Comparison of ENCODE assay signal across 8 cellular contexts in the genomic region with DNA sequence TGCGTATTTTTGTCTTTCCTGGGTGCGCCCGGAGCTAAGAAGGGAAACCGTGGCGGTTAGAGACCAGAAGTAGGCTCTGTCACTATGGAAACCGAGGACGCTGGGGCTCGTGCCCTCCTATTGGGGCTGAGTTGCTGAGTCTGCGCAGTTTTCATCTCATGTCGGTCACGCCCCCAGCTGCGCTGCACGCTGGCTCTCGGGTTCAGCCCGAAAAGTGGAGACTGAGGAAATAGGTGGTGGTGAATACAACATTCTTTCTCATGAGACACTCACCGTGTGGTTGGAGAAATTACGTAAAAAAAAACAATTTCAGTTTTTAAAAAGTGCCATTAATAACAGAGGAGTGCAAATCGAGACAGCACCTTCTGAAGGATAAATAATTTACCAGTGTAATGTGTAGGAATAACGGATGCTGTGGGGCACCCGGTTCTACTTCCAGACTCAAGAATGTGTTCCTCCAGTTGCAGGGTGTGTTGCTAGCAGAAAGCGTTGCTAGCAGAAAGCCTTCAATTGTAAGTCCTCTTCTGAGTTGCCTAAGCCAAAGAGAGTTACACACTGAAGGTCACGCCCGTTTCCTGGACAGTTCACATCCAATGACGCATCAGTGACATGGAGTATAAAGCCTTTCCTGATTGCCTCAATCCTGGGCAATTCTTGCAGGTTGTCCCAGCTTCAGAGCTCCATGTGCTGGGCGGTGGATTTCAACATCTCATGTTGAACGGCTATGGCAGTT. TPM values are rescaled to one million over a fixed set of nuclear protein-coding genes. Genes with fewer than 3 reads are reported as not detected.
DNase-seq lines count a peak whose midpoint lies in the region; ATAC-seq lines count a peak whose summit lies in the region.

No MANE protein-coding gene starts in this region.

- H3K27ac ChIP-seq in HUES48 (ENCODE audit: low read depth, low read length), result no peak overlapping the region

- no peak overlapping the region for H3K9ac ChIP-seq in HUES48 (ENCODE audit: low read depth, low read length)

- H3K4me1 ChIP-seq in HUES48 (ENCODE audit: control insufficient read depth, insufficient read depth, low read length) (no peaks in the 10 kb centered on the region), mononuclear cell (ENCODE audit: insufficient read depth, low read length) (peaks cover 35% of the 10 kb centered on the region)

- no peaks in the 10 kb centered on the region for H3K36me3 ChIP-seq in HUES48 (ENCODE audit: control insufficient read depth, insufficient read depth, low read length)

- H3K27me3 ChIP-seq in HUES48 (ENCODE audit: control insufficient read depth, insufficient read depth, low read length) (peaks cover 18% of the 10 kb centered on the region), mononuclear cell (ENCODE audit: insufficient read depth, low read length) (peaks cover 9% of the 10 kb centered on the region)

- peak; percentile 92 for ATAC-seq in GM21423 (IDR thresholded peaks at IDR 0.05; ENCODE audit: unreplicated experiment)

- H3K4me3 ChIP-seq in HUES48 (ENCODE audit: low read depth, low read length) (peak overlapping the region; percentile 72), mononuclear cell (ENCODE audit: low read length) (peak overlapping the region; percentile 33)

- peak; percentile 94 for DNase-seq in COLO829 (ENCODE audit: low spot score)
- peak; percentile 96 for DNase-seq in NOMO-1 treated with dmso at 0.1 percent for 144 hours (lab: John Stamatoyannopoulos, UW; ENCODE audit: unreplicated experiment)
- peak; percentile 88 for DNase-seq in activated CD8-positive, alpha-beta memory T cell treated with anti-CD3 and anti-CD28 coated beads, Interleukin-2, amount 50 U/mL, for 4 hours
- DNase-seq in epidermal melanocyte (ENCODE audit: insufficient read length, low spot score), result peak; percentile 96
- peak; percentile 81 to 82 for DNase-seq in stimulated activated CD8-positive, alpha-beta memory T cell treated with anti-CD3 and anti-CD28 coated beads, Interleukin-15, amount 100 ng/mL, for 48 hours (ENCODE audit: low read depth in 2 of 2)

- H3K9me3 ChIP-seq in HUES48 (ENCODE audit: control insufficient read depth, insufficient read depth, low read length) (no peaks in the 10 kb centered on the region), mononuclear cell (ENCODE audit: low read depth, low read length) (peaks cover 5% of the 10 kb centered on the region)

RNA-seq across cellular contexts. Expression of a gene that starts 20.4 kb away (rescaled TPM):
- total RNA-seq in mononuclear cell, result 46.9 TPM

RNA-seq across cellular contexts. Expression of a gene that starts 26.6 kb away (rescaled TPM):
- total RNA-seq in mononuclear cell, result 41.6 TPM

RNA-seq across cellular contexts. Expression of a gene that starts 41.6 kb away (rescaled TPM):
- not detected for total RNA-seq in mononuclear cell
